8 cellular contexts compared by ENCODE assay signal in the genomic region with DNA sequence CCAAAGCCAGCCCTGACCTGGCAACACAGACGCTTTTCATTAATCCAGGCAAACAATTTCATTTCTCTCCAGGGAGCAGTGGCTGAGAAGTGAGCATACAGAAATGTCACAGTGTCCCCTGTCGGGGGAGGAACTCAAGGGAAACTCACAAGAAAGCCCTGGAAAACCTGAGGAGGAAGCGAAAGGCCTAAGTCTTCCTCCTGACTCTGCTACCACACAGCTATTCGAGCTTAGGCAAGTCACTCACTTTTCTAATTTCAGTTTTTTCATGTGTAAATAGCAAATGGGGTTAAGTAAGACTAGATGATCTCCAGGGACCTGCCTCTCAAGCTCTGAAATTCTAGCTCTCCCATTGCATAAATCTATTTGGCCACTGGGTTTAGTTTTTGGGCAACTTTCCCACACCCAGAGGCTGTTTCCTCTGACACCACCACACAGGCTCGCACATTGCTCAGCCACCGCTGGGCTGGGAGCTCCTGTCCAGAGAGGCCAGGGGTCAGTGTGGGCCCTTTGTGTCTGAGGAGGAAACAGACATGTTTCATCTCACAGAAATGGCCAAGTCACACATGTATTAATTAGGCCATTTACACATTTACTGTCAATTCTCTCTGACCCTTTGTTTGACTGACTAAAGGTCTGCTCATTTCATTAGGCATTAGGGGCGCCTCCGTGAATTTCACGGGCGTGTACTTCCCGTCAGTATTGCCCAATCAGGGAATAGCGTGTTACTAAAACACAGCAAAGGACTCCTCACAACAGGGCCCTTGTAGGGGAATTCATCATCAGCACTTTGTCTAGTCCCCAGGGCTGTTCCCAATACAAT. TPM values are rescaled to one million over a fixed set of nuclear protein-coding genes. Genes with fewer than 3 reads are reported as not detected.
DNase-seq lines count a peak whose midpoint lies in the region; ATAC-seq and TF ChIP-seq lines count a peak whose summit lies in the region.

No MANE protein-coding gene starts in this region.

- H3K9me3 ChIP-seq in OCI-LY3 (ENCODE audit: insufficient read depth, low read length): no peaks in the 10 kb centered on the region
- no peaks in the 10 kb centered on the region for H3K9me3 ChIP-seq in mucosa of rectum (ENCODE audit: control insufficient read depth in 2 of 2, low read length in 2 of 2)
- no peaks in the 10 kb centered on the region for H3K9me3 ChIP-seq in vagina

- H4K20me1 ChIP-seq in OCI-LY3 (ENCODE audit: insufficient read depth, low read length): peaks cover 50% of the 10 kb centered on the region

- H3K27ac ChIP-seq in OCI-LY3 (ENCODE audit: low read length) (peak overlapping the region; percentile 47), mucosa of rectum (ENCODE audit: low read depth in 2 of 2, low read length in 2 of 2) (peak overlapping the region; percentile 50 to 71), vagina (peak overlapping the region; percentile 74)

- H2AFZ ChIP-seq in OCI-LY3 (ENCODE audit: low read depth, low read length): no peak overlapping the region

- no peaks in the 10 kb centered on the region for H3K27me3 ChIP-seq in OCI-LY3 (ENCODE audit: low read depth, low read length)
- H3K27me3 ChIP-seq in mucosa of rectum (ENCODE audit: control insufficient read depth in 2 of 2, insufficient read depth in 2 of 2, low read length in 2 of 2): no peaks in the 10 kb centered on the region
- H3K27me3 ChIP-seq in vagina: no peaks in the 10 kb centered on the region

- H3K36me3 ChIP-seq in OCI-LY3 (replicated peaks; ENCODE audit: low read depth, low read length): peaks cover 86% of the 10 kb centered on the region
- H3K36me3 ChIP-seq in mucosa of rectum (ENCODE audit: control insufficient read depth in 2 of 2, insufficient read depth in 2 of 2, low read length in 2 of 2): peaks cover 80 to 85% of the 10 kb centered on the region in 2 donors
- peaks cover 0 to 72% of the 10 kb centered on the region in 2 donors for H3K36me3 ChIP-seq in vagina

- peaks cover 47% of the 10 kb centered on the region for H3K4me1 Mint-ChIP-seq in activated CD4-positive, alpha-beta T cell treated with anti-CD3 and anti-CD28 coated beads for 36 hours

- peaks cover 5% of the 10 kb centered on the region; the same call in 1 of the 2 replicates for H3K79me2 ChIP-seq in OCI-LY3 (ENCODE audit: low read length)

- H3K4me3 Mint-ChIP-seq in activated CD4-positive, alpha-beta T cell treated with anti-CD3 and anti-CD28 coated beads for 36 hours: no peak overlapping the region

- peak; percentile 41; the same call in 1 of the 2 replicates for TF ChIP-seq CTCF in OCI-LY3 (IDR thresholded peaks at IDR 0.05; ENCODE audit: low read depth, low read length)
- TF ChIP-seq CTCF in vagina (IDR thresholded peaks at IDR 0.05): peak in 1 of 3 experiments; percentile 41
- TF ChIP-seq CTCF in GM13976 (IDR thresholded peaks at IDR 0.05; ENCODE audit: borderline replicate concordance, control extremely low read depth, extremely low read depth, insufficient read depth, missing control alignments): no peak

- H3K4me3 ChIP-seq in OCI-LY3 (ENCODE audit: low read length) (no peak overlapping the region), mucosa of rectum (ENCODE audit: low read length in 2 of 2) (no peak overlapping the region), vagina (peak overlapping the region in 1 of 2 donors; percentile 5)

- intact Hi-C loops in activated CD4-positive, alpha-beta T cell treated with anti-CD3 and anti-CD28 coated beads for 36 hours (cut with DNase I, micrococcal nuclease): no loop called here
- intact Hi-C loops in vagina (cut with DNase I): no loop called here

- in situ Hi-C loops in GM13976 (cut with MboI; ENCODE audit: low sequenced_read_pairs, unreplicated experiment): no loop called here

- ATAC-seq in activated CD4-positive, alpha-beta T cell treated with anti-CD3 and anti-CD28 coated beads for 36 hours: no peak

- no peaks in the 10 kb centered on the region for H3K27me3 Mint-ChIP-seq in activated CD4-positive, alpha-beta T cell treated with anti-CD3 and anti-CD28 coated beads for 36 hours

- H3K9ac ChIP-seq in OCI-LY3 (ENCODE audit: low read length) (no peak overlapping the region), mucosa of rectum (ENCODE audit: low read depth in 1 of 2, low read length in 2 of 2) (no peak overlapping the region)

- no peak for TF ChIP-seq POLR2A in vagina (IDR thresholded peaks at IDR 0.05)

- peak overlapping the region; percentile 24; the same call in 1 of the 2 replicates for H3K4me2 ChIP-seq in OCI-LY3 (ENCODE audit: low read length)

- POLR2A ChIA-PET in activated CD4-positive, alpha-beta T cell treated with anti-CD3 and anti-CD28 coated beads for 36 hours (lab: Charles Lee): no interaction called here

- peaks cover 72% of the 10 kb centered on the region for H3K36me3 Mint-ChIP-seq in activated CD4-positive, alpha-beta T cell treated with anti-CD3 and anti-CD28 coated beads for 36 hours (ENCODE audit: low read depth)

- CTCF ChIA-PET in activated CD4-positive, alpha-beta T cell treated with anti-CD3 and anti-CD28 coated beads for 36 hours (lab: Charles Lee): interaction anchor here (0.6 to 10.1 kb wide), 5 partner anchors 9 to 216 kb away, joined by 3 to 170 read pairs (median 4); no protein-coding TSS in a partner anchor

- H3K9me3 Mint-ChIP-seq in activated CD4-positive, alpha-beta T cell treated with anti-CD3 and anti-CD28 coated beads for 36 hours (ENCODE audit: low read depth): no peaks in the 10 kb centered on the region

- H3K4me1 ChIP-seq in OCI-LY3 (ENCODE audit: low read length) (peaks cover 26% of the 10 kb centered on the region), mucosa of rectum (ENCODE audit: control insufficient read depth in 2 of 2, insufficient read depth in 2 of 2, low read length in 2 of 2) (peaks cover 20 to 32% of the 10 kb centered on the region in 2 donors), vagina (peaks cover 56% of the 10 kb centered on the region)

- peak overlapping the region; percentile 70 for H3K27ac Mint-ChIP-seq in activated CD4-positive, alpha-beta T cell treated with anti-CD3 and anti-CD28 coated beads for 36 hours

- DNase-seq in activated CD4-positive, alpha-beta T cell treated with anti-CD3 and anti-CD28 coated beads for 36 hours: no peak
- no peak for DNase-seq in activated CD4-positive, alpha-beta T cell treated with anti-CD3 and anti-CD28 coated beads, Interleukin-2, amount 50 U/mL, for 48 hours
- peak; percentile 93 to 94 for DNase-seq in dermis microvascular lymphatic vessel endothelial cell (ENCODE audit: low read depth in 2 of 2)
- DNase-seq in vagina (ENCODE audit: extremely low spot score in 2 of 2): peak in 1 of 2 donors; percentile 86
- no peak for DNase-seq in GM13976 (ENCODE audit: low spot score)
- DNase-seq in NOMO-1 treated with dmso at 0.1 percent for 144 hours (lab: John Stamatoyannopoulos, UW; ENCODE audit: unreplicated experiment): no peak

RNA-seq across cellular contexts. Expression of gene PNMA1, which starts 9.8 kb away (rescaled TPM):
- total RNA-seq in activated CD4-positive, alpha-beta T cell treated with anti-CD3 and anti-CD28 coated beads for 36 hours: 10 to 100 TPM; 23.2 to 28.8 TPM
- total RNA-seq in dermis microvascular lymphatic vessel endothelial cell: 13.5 and 15.9 TPM in 2 replicates
- 35.4 TPM for total RNA-seq in vagina

Comparison
In these comparisons a context has a peak if more than half of its experiments do, and no peak if none do; other contexts are left out.
1. DNase-seq: peak in dermis microvascular lymphatic vessel endothelial cell (2 of 2); none in activated CD4-positive, alpha-beta T cell treated with anti-CD3 and anti-CD28 coated beads for 36 hours (single experiment), activated CD4-positive, alpha-beta T cell treated with anti-CD3 and anti-CD28 coated beads, Interleukin-2, amount 50 U/mL, for 48 hours (0 of 2), GM13976 (single experiment) and NOMO-1 treated with dmso at 0.1 percent for 144 hours (single experiment).
2. Peak in every context shown above with its lines, with median percentiles within 50 percentile points of each other: H3K27ac ChIP-seq.